21 cellular contexts compared by ENCODE assay signal in genomic region chr1:1900883-1901640, GRCh38. TPM values are rescaled to one million over a fixed set of nuclear protein-coding genes. Genes with fewer than 3 reads are reported as not detected.
"Had no signal": no experiment of that assay in that cellular context is flagged by ENCODE, and none has a peak within 500 bp of the region (broad histone marks: within the 10 kb centered on the region; RNA-seq: fewer than 3 reads in every experiment).

No MANE protein-coding gene starts in this region.

- H3K9me3 ChIP-seq: tibial artery, uterus had no signal

- ATAC-seq: activated T-helper 17 cell treated with anti-CD3 and anti-CD28 coated beads, Interleukin-2, amount 50 U/mL, for 72 hours; naive thymus-derived CD4-positive, alpha-beta T cell; stimulated activated naive CD8-positive, alpha-beta T cell treated with anti-CD3 and anti-CD28 coated beads, Interleukin-15, Interleukin-2, amounts not matched to agents 100 U/mL and 50 U/mL, for 24 hours had no signal

- H3K27ac ChIP-seq: dorsolateral prefrontal cortex, epithelial cell of prostate, tibial artery, uterus had no signal

- H3K4me3 Mint-ChIP-seq: activated B cell treated with CpG ODN at 0.5 μM for 24 hours; activated CD4-positive, alpha-beta memory T cell treated with anti-CD3 and anti-CD28 coated beads, Interleukin-2, amount 10 ng/mL, durations not matched to agents 7 days and 5 days; activated T-helper 17 cell treated with anti-CD3 and anti-CD28 coated beads, Interleukin-2, amount 50 U/mL, for 72 hours; naive thymus-derived CD4-positive, alpha-beta T cell; T-helper 2 cell treated with Interferon-gamma antibody and Interleukin-4, amounts not matched to agents 5 μg/mL and 100 μg/mL, for 36 hours had no signal

- H3K27me3 Mint-ChIP-seq: activated B cell treated with CpG ODN at 0.5 μM for 24 hours; activated T-helper 17 cell treated with anti-CD3 and anti-CD28 coated beads, Interleukin-2, amount 50 U/mL, for 72 hours; brain had no signal

- H3K27me3 ChIP-seq: dorsolateral prefrontal cortex, uterus had no signal

- H3K36me3 ChIP-seq: tibial artery, uterus had no signal

- H3K27ac Mint-ChIP-seq: activated B cell treated with CpG ODN at 0.5 μM for 24 hours; activated CD4-positive, alpha-beta memory T cell treated with anti-CD3 and anti-CD28 coated beads, Interleukin-2, amount 10 ng/mL, durations not matched to agents 7 days and 5 days; activated T-helper 17 cell treated with anti-CD3 and anti-CD28 coated beads, Interleukin-2, amount 50 U/mL, for 72 hours; naive thymus-derived CD4-positive, alpha-beta T cell; T-helper 2 cell treated with Interferon-gamma antibody and Interleukin-4, amounts not matched to agents 5 μg/mL and 100 μg/mL, for 36 hours had no signal

- FAIRE-seq: colon, frontal cortex, TTC549 had no signal

- H3K36me3 Mint-ChIP-seq: brain; naive thymus-derived CD4-positive, alpha-beta T cell had no signal

- H3K4me3 ChIP-seq: dorsolateral prefrontal cortex, tibial artery, uterus had no signal

- DNase-seq: activated B cell treated with CpG ODN at 0.5 μM for 24 hours; activated CD4-positive, alpha-beta memory T cell treated with anti-CD3 and anti-CD28 coated beads, Interleukin-2, amount 10 ng/mL, durations not matched to agents 7 days and 5 days; activated CD4-positive, alpha-beta T cell treated with anti-CD3 and anti-CD28 coated beads for 4 hours; activated naive CD4-positive, alpha-beta T cell; activated T-cell treated with anti-CD3 and anti-CD28 coated beads, Interleukin-2, amount 50 U/mL, for 1 hour; anterior cingulate cortex; central memory CD4-positive, alpha-beta T cell; dorsolateral prefrontal cortex; mesenchymal stem cell; naive thymus-derived CD4-positive, alpha-beta T cell; stimulated activated naive CD8-positive, alpha-beta T cell treated with anti-CD3 and anti-CD28 coated beads, Interleukin-15, Interleukin-2, amounts not matched to agents 100 U/mL and 50 U/mL, for 24 hours; substantia nigra; tibial artery; uterus had no signal

- H3K9me3 Mint-ChIP-seq: activated B cell treated with CpG ODN at 0.5 μM for 24 hours; activated CD4-positive, alpha-beta memory T cell treated with anti-CD3 and anti-CD28 coated beads, Interleukin-2, amount 10 ng/mL, durations not matched to agents 7 days and 5 days; activated T-helper 17 cell treated with anti-CD3 and anti-CD28 coated beads, Interleukin-2, amount 50 U/mL, for 72 hours; naive thymus-derived CD4-positive, alpha-beta T cell; T-helper 2 cell treated with Interferon-gamma antibody and Interleukin-4, amounts not matched to agents 5 μg/mL and 100 μg/mL, for 36 hours had no signal

- H3K4me1 ChIP-seq: uterus had no signal

RNA-seq across cellular contexts. Expression of gene CALML6, which starts 14.0 kb away (rescaled TPM):
- total RNA-seq: frontal cortex had no signal
- polyA plus RNA-seq: naive thymus-derived CD4-positive, alpha-beta T cell had no signal

RNA-seq across cellular contexts. Expression of gene TMEM52, which starts 18.0 kb away (rescaled TPM):
- total RNA-seq: activated CD4-positive, alpha-beta memory T cell treated with anti-CD3 and anti-CD28 coated beads, Interleukin-2, amount 10 ng/mL, durations not matched to agents 7 days and 5 days had no signal
